In the genomic region with DNA sequence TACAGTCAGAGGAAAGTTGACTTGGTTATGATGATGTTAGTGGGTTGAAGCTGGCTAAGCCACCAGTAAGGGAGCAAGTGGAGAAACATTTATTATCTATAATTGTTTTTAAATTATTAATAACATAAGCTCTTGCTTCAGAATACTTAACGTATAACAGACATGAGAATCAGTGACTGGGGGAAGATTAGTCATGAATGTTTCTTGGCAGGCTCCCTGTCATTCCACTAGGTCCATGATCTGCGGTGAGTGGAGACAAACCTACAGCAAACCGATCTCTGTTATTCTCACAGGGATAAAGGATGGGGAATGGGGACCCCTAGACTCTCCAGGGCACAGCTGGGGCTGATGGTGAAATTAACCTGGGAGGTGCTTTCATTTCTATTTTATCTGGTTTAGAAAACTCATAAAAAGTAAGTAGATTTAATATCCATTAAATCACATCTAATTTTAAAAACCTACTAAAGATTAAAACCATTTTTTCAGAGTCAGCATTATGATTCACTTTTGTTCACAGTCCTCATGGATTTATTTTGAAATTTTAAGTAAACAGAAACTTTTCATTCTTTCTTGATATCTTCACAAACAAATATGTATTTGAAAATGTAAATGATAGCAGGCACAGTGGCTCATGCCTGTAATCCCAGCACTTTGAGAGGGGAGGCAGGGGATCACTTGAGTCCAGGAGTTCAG, we compare ENCODE assay signal across 17 cellular contexts.
DNase-seq lines count a peak whose midpoint lies in the region; FAIRE-seq and TF ChIP-seq lines count a peak whose summit lies in the region.
"Had no signal": no experiment of that assay in that cellular context is flagged by ENCODE, and none has a peak within 500 bp of the region (broad histone marks: within the 10 kb centered on the region; RNA-seq: fewer than 3 reads in every experiment).

No MANE protein-coding gene starts in this region.

- TF ChIP-seq CTCF in AG04449 (IDR thresholded peaks at IDR 0.05; ENCODE audit: insufficient read depth, low read length, missing control alignments) (no peak), fibroblast of villous mesenchyme (IDR thresholded peaks at IDR 0.05; ENCODE audit: insufficient read depth, low read depth, low read length) (no peak)

- CTCF ChIA-PET in AG04449 (lab: Yijun Ruan, JAX), result interaction anchor here (1.0 to 1.4 kb wide), 2 partner anchors 10 to 402 kb away, joined by 4 to 5 read pairs; no protein-coding TSS in a partner anchor

- FAIRE-seq in H54 (lab: Jason Lieb, UNC), result peak; percentile 11
- FAIRE-seq: GM12878 had no signal

- in situ Hi-C loops in HAP-1 (cut with MboI; ENCODE audit: low sequenced_read_pairs), result no loop called here

- TF ChIP-seq POLR2A in H54 (IDR thresholded peaks at IDR 0.05; ENCODE audit: low read depth, low read length), result no peak

- POLR2A ChIA-PET in AG04449 (lab: Yijun Ruan, JAX), result no interaction called here

- no peaks in the 10 kb centered on the region for H3K4me1 ChIP-seq in HAP-1
- H3K4me1 ChIP-seq: BLaER1, psoas muscle, transverse colon had no signal

- H3K4me3 ChIP-seq in AG04449 (ENCODE audit: low read depth, low read length), result no peak overlapping the region
- no peak overlapping the region for H3K4me3 ChIP-seq in fibroblast of villous mesenchyme (ENCODE audit: low read depth, low read length)
- H3K4me3 ChIP-seq in HAP-1, result no peak overlapping the region
- H3K4me3 ChIP-seq: BLaER1, dorsolateral prefrontal cortex, GM12878, psoas muscle, transverse colon had no signal

- no peaks in the 10 kb centered on the region for H3K36me3 ChIP-seq in HAP-1 (replicated peaks)
- H3K36me3 ChIP-seq: BLaER1, transverse colon had no signal

- H3K27me3 ChIP-seq in HAP-1 (ENCODE audit: low read depth), result no peaks in the 10 kb centered on the region
- H3K27me3 ChIP-seq: BLaER1, dorsolateral prefrontal cortex, transverse colon had no signal

- H3K9me3 ChIP-seq in HAP-1, result no peaks in the 10 kb centered on the region
- H3K9me3 ChIP-seq: BLaER1, psoas muscle, transverse colon had no signal

- DNase-seq in AG04449 (ENCODE audit: low read depth, low spot score), result peak; percentile 46
- no peak for DNase-seq in H54 (ENCODE audit: insufficient read length, low spot score)
- DNase-seq in astrocyte of the hippocampus (ENCODE audit: low read depth, low spot score), result peak; percentile 69
- DNase-seq in fibroblast of villous mesenchyme (ENCODE audit: low read depth), result peak; percentile 65
- no peak for DNase-seq in SIG-M5 treated with dmso at 0.1 percent for 504 hours (lab: John Stamatoyannopoulos, UW; ENCODE audit: unreplicated experiment)
- DNase-seq in HAP-1 (ENCODE audit: low spot score in 2 of 2), result no peak
- no peak for DNase-seq in GF-D8 (lab: John Stamatoyannopoulos, UW)
- DNase-seq in T-helper 9 cell, result no peak
- DNase-seq: activated naive CD8-positive, alpha-beta T cell treated with anti-CD3 and anti-CD28 coated beads, Interleukin-2, amount 50 U/mL, for 24 hours; activated T-cell treated with anti-CD3 and anti-CD28 coated beads, Interleukin-2, amount 50 U/mL, for 48 hours; dorsolateral prefrontal cortex; NCI-H526; psoas muscle; SHP77; transverse colon had no signal

Comparison
In these comparisons a context has a peak if more than half of its experiments do, and no peak if none do; other contexts are left out.
1. DNase-seq: peak in AG04449 (single experiment), astrocyte of the hippocampus (single experiment) and fibroblast of villous mesenchyme (single experiment); none in H54 (single experiment), SIG-M5 treated with dmso at 0.1 percent for 504 hours (single experiment), HAP-1 (0 of 2), GF-D8 (single experiment) and T-helper 9 cell (single experiment).